Comparison of ENCODE assay signal across 8 cellular contexts in the genomic region with DNA sequence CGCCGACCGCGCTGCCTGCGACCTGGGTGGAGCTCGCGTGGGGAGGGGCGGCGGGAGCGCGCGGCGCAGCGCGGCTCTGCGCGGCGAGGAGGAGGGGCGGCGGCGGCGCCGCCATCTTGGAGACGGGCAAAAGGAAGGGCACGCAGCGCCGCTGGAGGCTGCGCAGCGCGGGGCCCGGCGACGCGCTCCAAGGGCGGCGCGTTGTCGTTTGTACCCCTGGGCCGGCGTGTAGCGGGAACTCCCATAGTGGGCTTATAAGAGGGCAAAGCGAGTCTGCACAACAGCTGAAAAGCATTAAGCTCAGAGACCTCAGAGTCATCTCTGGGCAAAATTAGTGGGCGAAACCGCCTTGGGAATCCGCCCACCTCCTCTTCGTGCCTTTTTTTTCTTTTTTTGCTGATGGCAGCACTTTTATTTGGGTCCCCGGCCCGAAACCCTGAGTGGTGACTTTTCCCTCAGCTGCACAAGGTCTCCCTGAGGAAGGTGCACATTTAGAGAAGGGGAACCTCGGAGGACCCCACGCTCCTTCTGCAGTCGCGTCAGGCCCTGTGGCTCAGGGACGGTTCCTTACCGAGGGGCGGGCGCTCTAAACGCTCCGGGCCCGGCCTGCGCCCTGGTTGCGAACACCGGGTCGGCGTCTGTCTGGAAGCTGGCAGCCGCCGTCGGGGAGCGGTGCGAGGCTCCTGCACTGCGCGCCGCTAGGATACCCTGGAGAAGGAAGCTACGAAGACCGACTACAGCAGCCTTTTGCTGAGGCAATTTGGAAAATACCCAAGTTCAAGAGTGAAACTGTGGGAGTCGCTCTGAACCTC. TPM values are rescaled to one million over a fixed set of nuclear protein-coding genes. Genes with fewer than 3 reads are reported as not detected.
A peak's percentile ranks its signal among the peaks of the same experiment; 100 is the strongest.
DNase-seq lines count a peak whose midpoint lies in the region; ATAC-seq, FAIRE-seq and TF ChIP-seq lines count a peak whose summit lies in the region.

No MANE protein-coding gene starts in this region.

- peak in 2 of 4 experiments; percentile 7 to 18 for TF ChIP-seq CTCF in uterus (IDR thresholded peaks at IDR 0.05)

- H3K4me1 ChIP-seq in right cardiac atrium (ENCODE audit: control insufficient read depth, insufficient read depth, low read length) = peaks cover 2% of the 10 kb centered on the region
- H3K4me1 ChIP-seq in uterus = no peaks in the 10 kb centered on the region

- H3K9me3 ChIP-seq in right cardiac atrium (ENCODE audit: control insufficient read depth, low read length) (no peaks in the 10 kb centered on the region), uterus (no peaks in the 10 kb centered on the region)

- WGBS in right cardiac atrium = under 1% methylated on average over 75 of the region's 75 CpGs

- intact Hi-C loops in right cardiac atrium (cut with DNase I) = no loop called here
- intact Hi-C loops in uterus (cut with DNase I; ENCODE audit: low total_unique reads) = no loop called here

- ATAC-seq in HG02642 (IDR thresholded peaks at IDR 0.05; ENCODE audit: poor library complexity, unreplicated experiment) (peak; percentile 87), right cardiac atrium (peak; percentile 99)

- peak overlapping the region; percentile 94 for H3K4me3 ChIP-seq in right cardiac atrium (ENCODE audit: low read length)
- peak overlapping the region; percentile 61 to 83 for H3K4me3 ChIP-seq in uterus

- H3K27ac ChIP-seq in right cardiac atrium (ENCODE audit: low read length) (peak overlapping the region; percentile 92), uterus (peak overlapping the region; percentile 85 to 91)

- FAIRE-seq in GM12891 (lab: Jason Lieb, UNC) = peak; percentile 99

- H3K36me3 ChIP-seq in uterus = no peaks in the 10 kb centered on the region

- TF ChIP-seq POLR2A in GM12891 (IDR thresholded peaks at IDR 0.05; ENCODE audit: low read depth, low read length) (peak; percentile 55; the same call in 1 of the 2 replicates), uterus (IDR thresholded peaks at IDR 0.05) (peak in 1 of 2 donors; percentile 48)

- DNase-seq in GM12891 (ENCODE audit: insufficient read length, low spot score) = peak; percentile 78
- DNase-seq in NCI-H1105 treated with DMSO at 0.1 percent for 48 hours (lab: John Stamatoyannopoulos, UW) = peak; percentile 77
- DNase-seq in T-helper 1 cell = peak; percentile 74 to 91 (median 80)
- peak; percentile 24 to 92 (median 75) for DNase-seq in amygdala (lab: John Stamatoyannopoulos, UW)
- peak; percentile 92 to 97 (median 97) for DNase-seq in right cardiac atrium
- peak; percentile 90 for DNase-seq in putamen (ENCODE audit: low spot score)
- DNase-seq in uterus = peak; percentile 80 to 88

- no peaks in the 10 kb centered on the region for H3K27me3 ChIP-seq in right cardiac atrium (ENCODE audit: control insufficient read depth, insufficient read depth)
- H3K27me3 ChIP-seq in uterus = no peaks in the 10 kb centered on the region

TF ChIP-seq in GM12891, 5 proteins besides CTCF, POLR2A, EP300 and RAD21:
- TF ChIP-seq SPI1 (IDR thresholded peaks at IDR 0.05; ENCODE audit: low read depth, low read length) (no peak), PAX5 (IDR thresholded peaks at IDR 0.05; ENCODE audit: insufficient read depth, low read length, severe bottlenecking) (no peak), POLR2AphosphoS5 (IDR thresholded peaks at IDR 0.05; ENCODE audit: low read depth, low read length) (no peak), TAF1 (IDR thresholded peaks at IDR 0.05; ENCODE audit: low read depth, low read length) (peak; percentile 76), POU2F2 (IDR thresholded peaks at IDR 0.05; ENCODE audit: low read depth, low read length) (no peak)

RNA-seq across cellular contexts. Expression of gene MCMBP, which starts 0.4 kb away (rescaled TPM):
- 29.4 TPM for polyA plus RNA-seq in GM12891 (2012; ENCODE audit: low read depth, missing spikeins)
- total RNA-seq in right cardiac atrium (10 to 100 TPM; 24.8 to 30.9 (median 28.3) TPM), uterus (10 to 100 TPM; 69.4 to 84.7 (median 76.7) TPM)
- polyA plus RNA-seq in right cardiac atrium = 15.4 TPM

RNA-seq across cellular contexts. Expression of gene SEC23IP, which starts 19.5 kb away (rescaled TPM):
- 26.1 TPM for polyA plus RNA-seq in GM12891 (2012; ENCODE audit: low read depth, missing spikeins)
- total RNA-seq in right cardiac atrium = 10 to 100 TPM; 29.7 to 41.9 (median 32.9) TPM
- polyA plus RNA-seq in right cardiac atrium = 6.9 TPM
- total RNA-seq in uterus = 10 to 100 TPM in 3 of 4 donors, 1 to 10 TPM in 1; 8.7 to 70.9 (median 26.5) TPM

Comparison
In these comparisons a context has a peak if more than half of its experiments do, and no peak if none do; other contexts are left out.
1. Peak in every context shown above with its lines: DNase-seq, ATAC-seq, H3K4me3 ChIP-seq and H3K27ac ChIP-seq.